ENCODE assay signal across 7 cellular contexts in the genomic region with DNA sequence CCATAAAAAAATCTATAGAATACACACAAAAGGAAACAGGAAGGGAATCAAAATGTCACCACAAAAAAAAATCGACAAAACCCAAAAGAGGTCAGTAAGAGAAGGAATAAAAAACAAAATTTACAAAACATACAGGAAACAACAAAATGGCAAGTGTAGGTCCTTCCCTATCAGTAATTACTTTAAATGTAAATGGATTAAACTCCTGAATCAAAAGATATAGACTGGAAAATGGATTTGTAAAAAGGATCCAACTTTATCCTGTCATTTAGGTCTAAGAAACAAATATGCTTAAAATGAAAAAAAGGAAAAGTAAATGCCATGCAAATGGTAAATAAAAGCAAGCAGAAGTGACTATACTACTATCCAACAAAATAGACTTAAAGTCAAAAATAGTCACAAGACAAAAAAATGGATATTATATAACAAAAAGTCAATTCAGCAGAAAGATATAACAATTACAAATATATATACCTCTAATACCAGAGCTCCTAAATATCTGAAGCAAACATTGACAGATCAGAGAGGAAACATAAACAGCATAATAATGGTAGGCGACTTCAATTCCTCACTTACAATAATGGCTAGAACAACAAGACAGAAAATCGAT. TPM values are rescaled to one million over a fixed set of nuclear protein-coding genes. Genes with fewer than 3 reads are reported as not detected.
"Had no signal": no experiment of that assay in that cellular context is flagged by ENCODE, and none has a peak within 500 bp of the region (broad histone marks: within the 10 kb centered on the region; RNA-seq: fewer than 3 reads in every experiment).

No MANE protein-coding gene starts in this region.

- ATAC-seq: GM12878 had no signal

- FAIRE-seq: GM12878, GM12891, GM18507, GM19239 had no signal

- H3K4me3 ChIP-seq: GM12878 had no signal

- DNase-seq: GDM1, GF-D8 had no signal

RNA-seq across cellular contexts. Expression of a gene that starts 2.0 kb away (rescaled TPM):
- total RNA-seq: G401 had no signal
